In the genomic region with DNA sequence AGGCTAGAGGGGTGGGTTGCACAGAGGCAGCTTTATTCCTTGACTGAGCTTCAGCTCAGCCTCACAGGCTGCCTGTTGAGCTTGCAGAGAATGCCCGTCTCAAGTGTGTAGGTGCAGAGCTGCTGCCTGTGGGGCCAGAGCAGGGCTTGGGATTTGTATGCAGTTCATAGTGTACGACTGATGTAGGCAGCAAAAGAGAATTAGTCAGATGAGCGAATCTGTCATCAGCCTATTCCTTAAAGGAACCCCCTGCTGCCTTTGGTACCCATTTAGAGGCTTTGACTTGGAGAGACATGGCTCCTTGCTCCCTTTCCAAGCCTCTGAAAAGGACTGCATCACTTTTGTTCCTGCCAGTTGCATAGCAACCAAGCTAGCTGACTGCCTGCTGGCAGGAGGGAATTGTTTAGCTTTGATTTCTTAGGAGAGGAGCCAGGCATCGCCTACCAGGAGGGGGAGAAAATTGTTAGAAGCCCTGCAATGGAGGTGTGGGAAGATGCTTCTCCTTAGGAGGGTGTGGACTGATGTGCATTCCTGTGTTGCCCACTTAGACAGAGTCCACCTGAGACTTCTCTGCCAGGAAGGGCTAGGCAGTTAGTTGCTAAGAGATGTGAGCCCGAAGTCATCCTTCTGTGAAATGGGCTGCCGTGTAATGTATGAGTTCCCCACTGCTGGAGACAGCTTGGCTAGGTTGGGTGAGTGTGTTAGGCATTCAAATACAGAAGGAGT, we compare ENCODE assay signal across 9 cellular contexts. TPM values are rescaled to one million over a fixed set of nuclear protein-coding genes. Genes with fewer than 3 reads are reported as not detected.
DNase-seq lines count a peak whose midpoint lies in the region; ATAC-seq lines count a peak whose summit lies in the region.
"Had no signal": no experiment of that assay in that cellular context is flagged by ENCODE, and none has a peak within 500 bp of the region (broad histone marks: within the 10 kb centered on the region; RNA-seq: fewer than 3 reads in every experiment).

No MANE protein-coding gene starts in this region.

- H3K27ac Mint-ChIP-seq in CD4-positive, alpha-beta memory T cell, result peak overlapping the region in 2 of 7 donors; percentile 9 to 68

- H3K27ac ChIP-seq in rectal smooth muscle tissue (ENCODE audit: low read depth, low read length), result peak overlapping the region; percentile 45
- H3K27ac ChIP-seq in CD4-positive, alpha-beta memory T cell (ENCODE audit: low read depth, low read length), result no peak overlapping the region

- H3K4me1 Mint-ChIP-seq in CD4-positive, alpha-beta memory T cell, result peaks cover 15 to 46% (median 28%) of the 10 kb centered on the region in 4 donors

- intact Hi-C loops in CD4-positive, alpha-beta memory T cell (cut with micrococcal nuclease), result no loop called here

- H3K27me3 Mint-ChIP-seq in CD4-positive, alpha-beta memory T cell, result no peaks in the 10 kb centered on the region

- H3K9ac ChIP-seq in rectal smooth muscle tissue (ENCODE audit: low read length), result no peak overlapping the region

- no peak for ATAC-seq in HG03095 (IDR thresholded peaks at IDR 0.05; ENCODE audit: unreplicated experiment)

- H3K36me3 ChIP-seq in rectal smooth muscle tissue (ENCODE audit: control insufficient read depth, insufficient read depth, low read length), result no peaks in the 10 kb centered on the region
- H3K36me3 ChIP-seq in CD4-positive, alpha-beta memory T cell (ENCODE audit: insufficient read depth, low read length), result no peaks in the 10 kb centered on the region

- H3K4me3 Mint-ChIP-seq in CD4-positive, alpha-beta memory T cell, result no peak overlapping the region

- peaks cover 0 to 9% of the 10 kb centered on the region in 2 donors for H3K36me3 Mint-ChIP-seq in CD4-positive, alpha-beta memory T cell

- no peaks in the 10 kb centered on the region for H3K9me3 ChIP-seq in CD4-positive, alpha-beta memory T cell (ENCODE audit: control insufficient read depth in 1 of 2, low read length in 2 of 2)

- peaks cover 32% of the 10 kb centered on the region for H3K4me1 ChIP-seq in rectal smooth muscle tissue (ENCODE audit: control insufficient read depth, insufficient read depth, low read length)
- peaks cover 6% of the 10 kb centered on the region for H3K4me1 ChIP-seq in CD4-positive, alpha-beta memory T cell (ENCODE audit: insufficient read depth, low read length)

- CTCF ChIA-PET in CD4-positive, alpha-beta memory T cell (lab: Charles Lee; ENCODE audit: partially characterized antibody), result interaction anchor here (1.0 to 3.1 kb wide), 4 partner anchors 19 to 78 kb away, joined by 3 to 13 read pairs (median 4); no protein-coding TSS in a partner anchor

- POLR2A ChIA-PET in CD4-positive, alpha-beta memory T cell (lab: Charles Lee; ENCODE audit: partially characterized antibody), result interaction anchor here (1.5 kb wide), 1 partner anchor 11 kb away, joined by 5 read pairs; the partner anchor contains the start of genes ACO2 and PHF5A

- H3K27me3 ChIP-seq in rectal smooth muscle tissue (ENCODE audit: control insufficient read depth, insufficient read depth, low read length), result no peaks in the 10 kb centered on the region
- H3K27me3 ChIP-seq in CD4-positive, alpha-beta memory T cell (ENCODE audit: insufficient read depth, low read length), result no peaks in the 10 kb centered on the region

- DNase-seq in COR-L47 (lab: John Stamatoyannopoulos, UW), result peak; percentile 30
- DNase-seq in RKO (ENCODE audit: low spot score), result peak; percentile 18
- peak; percentile 82 for DNase-seq in globus pallidus (ENCODE audit: low spot score)
- no peak for DNase-seq in CD4-positive, alpha-beta memory T cell
- DNase-seq in kidney glomerular epithelial cell (lab: John Stamatoyannopoulos, UW), result no peak
- no peak for DNase-seq in activated naive CD4-positive, alpha-beta T cell treated with anti-CD3 and anti-CD28 coated beads, Interleukin-2, amount 50 U/mL, for 16 hours
- DNase-seq: activated CD4-positive, CD25-positive, alpha-beta regulatory T cell had no signal

- no peaks in the 10 kb centered on the region for H3K9me3 Mint-ChIP-seq in CD4-positive, alpha-beta memory T cell

- no peak overlapping the region for H3K4me3 ChIP-seq in rectal smooth muscle tissue (ENCODE audit: low read length)
- no peak overlapping the region for H3K4me3 ChIP-seq in CD4-positive, alpha-beta memory T cell (ENCODE audit: low read length in 2 of 2)

RNA-seq across cellular contexts. Expression of gene ACO2, which starts 10.9 kb away (rescaled TPM):
- total RNA-seq in CD4-positive, alpha-beta memory T cell, result 10 to 100 TPM; 64.8 to 65.0 TPM
- polyA plus RNA-seq in CD4-positive, alpha-beta memory T cell, result 10 to 100 TPM; 79.6 to 81.2 TPM

RNA-seq across cellular contexts. Expression of gene PHF5A, which starts 11.3 kb away (rescaled TPM):
- 10 to 100 TPM; 37.7 to 39.2 TPM for total RNA-seq in CD4-positive, alpha-beta memory T cell
- 10 to 100 TPM; 19.7 to 31.6 TPM for polyA plus RNA-seq in CD4-positive, alpha-beta memory T cell

RNA-seq across cellular contexts. Expression of gene TOB2, which starts 33.2 kb away (rescaled TPM):
- 10 to 100 TPM; 37.5 to 38.7 TPM for total RNA-seq in CD4-positive, alpha-beta memory T cell
- 10 to 100 TPM in 1 of 2 donors, 1 to 10 TPM in 1; 9.6 to 26.5 TPM for polyA plus RNA-seq in CD4-positive, alpha-beta memory T cell

Comparison
In these comparisons a context has a peak if more than half of its experiments do, and no peak if none do; other contexts are left out.
1. DNase-seq: peak in COR-L47 (single experiment), RKO (single experiment) and globus pallidus (single experiment); none in CD4-positive, alpha-beta memory T cell (0 of 5), kidney glomerular epithelial cell (single experiment) and activated naive CD4-positive, alpha-beta T cell treated with anti-CD3 and anti-CD28 coated beads, Interleukin-2, amount 50 U/mL, for 16 hours (single experiment).